1 cellular context compared by ENCODE assay signal in the genomic region with DNA sequence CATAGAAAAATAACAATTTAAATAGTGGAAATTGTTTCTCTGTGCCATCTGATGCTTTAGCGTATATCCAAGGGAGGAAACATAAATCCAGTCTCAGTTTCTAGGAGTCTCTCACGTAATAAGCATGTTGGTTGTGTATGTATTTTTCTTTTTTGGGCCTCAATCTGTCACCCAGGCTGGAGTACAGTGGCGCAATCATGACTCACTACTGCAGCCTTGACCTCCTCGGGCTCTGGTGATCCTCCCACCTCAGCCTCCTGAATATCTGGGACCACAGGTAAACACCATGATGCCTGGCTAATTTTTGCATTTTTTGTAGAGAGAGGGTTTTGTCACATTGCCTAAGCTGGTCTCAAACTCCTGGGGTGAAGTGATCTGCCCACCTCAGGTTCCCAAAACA.
TF ChIP-seq lines count a peak whose summit lies in the region.

No MANE protein-coding gene starts in this region.

TF ChIP-seq in IMR-90, 13 proteins besides CTCF, POLR2A, EP300 and RAD21:
- TF ChIP-seq MAFK (IDR thresholded peaks at IDR 0.05; ENCODE audit: low read depth, low read length) (no peak), CEBPB (IDR thresholded peaks at IDR 0.05; ENCODE audit: low read depth, low read length) (peak; percentile 78)
